Comparison of ENCODE assay signal across 13 cellular contexts in the genomic region with DNA sequence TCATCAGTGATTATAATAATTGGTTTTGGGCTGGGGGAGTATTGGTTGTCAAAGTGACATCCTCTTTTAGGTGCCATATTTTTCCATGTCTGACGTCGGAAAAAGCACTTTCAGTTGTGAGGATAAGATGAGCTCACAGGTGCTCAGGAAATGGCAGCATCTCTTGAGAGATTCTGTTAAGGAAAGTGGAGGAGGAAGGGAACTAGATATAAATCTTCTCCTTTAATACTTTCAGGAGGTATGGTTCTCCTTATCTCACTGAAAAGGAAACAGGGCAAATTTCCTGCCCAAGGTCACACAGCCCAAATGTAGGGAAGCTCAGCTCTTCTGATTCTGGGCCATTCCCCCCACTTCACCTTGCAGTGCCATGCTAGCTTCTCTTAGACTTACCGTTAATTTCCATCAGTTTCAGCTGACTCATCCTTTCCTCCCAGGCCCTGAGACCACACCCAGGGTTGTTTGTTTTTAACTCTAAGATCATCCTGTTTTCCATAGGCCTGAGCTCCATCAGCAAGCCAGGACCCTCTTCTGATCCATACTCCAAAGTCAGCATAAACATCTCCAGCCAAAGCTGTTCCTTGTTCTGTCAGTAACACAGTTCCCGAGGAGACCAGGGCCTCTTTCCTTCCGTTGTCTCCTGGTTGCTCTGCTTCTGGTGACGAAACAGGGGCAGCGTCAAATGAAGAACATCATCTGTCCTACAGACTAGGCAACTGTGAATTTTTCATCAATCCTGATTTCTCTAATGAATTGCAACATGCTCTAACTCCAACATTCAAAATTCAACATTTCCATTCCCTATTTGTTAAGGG.
DNase-seq lines count a peak whose midpoint lies in the region; ATAC-seq, FAIRE-seq and TF ChIP-seq lines count a peak whose summit lies in the region.
"Had no signal": no experiment of that assay in that cellular context is flagged by ENCODE, and none has a peak within 500 bp of the region (broad histone marks: within the 10 kb centered on the region; RNA-seq: fewer than 3 reads in every experiment).

No MANE protein-coding gene starts in this region.

- H2BK5ac ChIP-seq in neuronal stem cell (ENCODE audit: low read length) = no peak overlapping the region

- H2AFZ ChIP-seq in OCI-LY3 (ENCODE audit: low read depth, low read length) = peak overlapping the region; percentile 84
- peak overlapping the region; percentile 27 for H2AFZ ChIP-seq in endothelial cell of umbilical vein (ENCODE audit: low read depth, low read length)
- H2AFZ ChIP-seq in neuronal stem cell (ENCODE audit: low read length) = no peak overlapping the region

- intact Hi-C loops in Right ventricle myocardium superior (cut with DNase I) = no loop called here
- intact Hi-C loops in left ventricle myocardium inferior (cut with micrococcal nuclease) = no loop called here
- intact Hi-C loops in endothelial cell of umbilical vein (cut with micrococcal nuclease) = no loop called here

- no peaks in the 10 kb centered on the region for H3K79me2 ChIP-seq in OCI-LY3 (ENCODE audit: low read length)
- no peaks in the 10 kb centered on the region for H3K79me2 ChIP-seq in endothelial cell of umbilical vein (ENCODE audit: control insufficient read depth, insufficient read depth, low read length)

- H3K14ac ChIP-seq in neuronal stem cell (ENCODE audit: low read length) = no peak overlapping the region

- peak; percentile 51 for ATAC-seq in Right ventricle myocardium superior (ENCODE audit: poor library complexity)

- DNase-seq in Right ventricle myocardium superior (no peak), left ventricle myocardium inferior (no peak), endothelial cell of umbilical vein (ENCODE audit: low read depth, low spot score) (peak; percentile 47), urothelium cell line (ENCODE audit: low spot score) (peak; percentile 49), epidermal melanocyte (ENCODE audit: insufficient read length, low spot score) (no peak), neuronal stem cell (ENCODE audit: low spot score) (no peak)
- DNase-seq in stimulated activated naive CD4-positive, alpha-beta T cell treated with Interleukin-2 at 50 U/mL for 16 hours (lab: John Stamatoyannopoulos, UW) = no peak
- DNase-seq: activated naive CD4-positive, alpha-beta T cell treated with anti-CD3 and anti-CD28 coated beads for 36 hours; immature natural killer cell; NCI-H526 treated with DMSO at 0.1 percent for 48 hours; nephron progenitor cell had no signal

- H3K4me2 ChIP-seq in OCI-LY3 (ENCODE audit: low read length) = peak overlapping the region; percentile 58
- peak overlapping the region; percentile 21 for H3K4me2 ChIP-seq in endothelial cell of umbilical vein (ENCODE audit: insufficient read depth, low read length)
- no peak overlapping the region for H3K4me2 ChIP-seq in neuronal stem cell (ENCODE audit: insufficient read depth, low read length, poor library complexity, severe bottlenecking)

- no peak overlapping the region for H2BK15ac ChIP-seq in neuronal stem cell (ENCODE audit: low read length)

- H3K9ac ChIP-seq in OCI-LY3 (ENCODE audit: low read length) = peak overlapping the region; percentile 30; the same call in 1 of the 2 replicates
- no peak overlapping the region for H3K9ac ChIP-seq in endothelial cell of umbilical vein (replicated peaks; ENCODE audit: extremely low read depth, insufficient read depth, low read length)
- no peak overlapping the region for H3K9ac ChIP-seq in neuronal stem cell (ENCODE audit: low read depth, low read length, poor library complexity)

- WGBS in neuronal stem cell (ENCODE audit: extremely low coverage in 2 of 2, insufficient read length in 2 of 2, insufficient replicate concordance in 1 of 2), 2 donors = no CpG with 5 or more reads among the region's 7 CpGs

- H3K4ac ChIP-seq in neuronal stem cell (ENCODE audit: low read length) = no peak overlapping the region

- H3K4me1 ChIP-seq in left ventricle myocardium inferior (peaks cover 13% of the 10 kb centered on the region), OCI-LY3 (ENCODE audit: low read length) (peaks cover 84% of the 10 kb centered on the region), endothelial cell of umbilical vein (ENCODE audit: control insufficient read depth, extremely low read depth, insufficient read depth, low read length) (peaks cover 27% of the 10 kb centered on the region), neuronal stem cell (ENCODE audit: control insufficient read depth in 2 of 2, insufficient read depth in 1 of 2, low read depth in 1 of 2, low read length in 2 of 2) (peaks cover 2 to 14% of the 10 kb centered on the region in 2 donors)

- H4K20me1 ChIP-seq in OCI-LY3 (ENCODE audit: insufficient read depth, low read length) (no peaks in the 10 kb centered on the region), endothelial cell of umbilical vein (replicated peaks; ENCODE audit: control insufficient read depth, extremely low read depth, insufficient read depth, low read length) (no peaks in the 10 kb centered on the region)

- no peak overlapping the region for H3K27ac ChIP-seq in left ventricle myocardium inferior (replicated peaks)
- H3K27ac ChIP-seq in OCI-LY3 (ENCODE audit: low read length) = peak overlapping the region; percentile 63
- no peak overlapping the region for H3K27ac ChIP-seq in endothelial cell of umbilical vein (ENCODE audit: insufficient read depth, low read depth, low read length)
- no peak overlapping the region for H3K27ac ChIP-seq in neuronal stem cell (replicated peaks; ENCODE audit: low read length)
- H3K27ac ChIP-seq: C4-2B had no signal

- H3K23ac ChIP-seq in neuronal stem cell (ENCODE audit: low read depth, low read length, poor library complexity) = no peak overlapping the region

- POLR2A ChIA-PET in endothelial cell of umbilical vein (lab: Charles Lee) = no interaction called here

- H3K18ac ChIP-seq in neuronal stem cell (ENCODE audit: low read length) = no peak overlapping the region

- FAIRE-seq in endothelial cell of umbilical vein (lab: Jason Lieb, UNC) (no peak), urothelium cell line (lab: Jason Lieb, UNC) (no peak)

- TF ChIP-seq CTCF in left ventricle myocardium inferior (IDR thresholded peaks at IDR 0.05; ENCODE audit: borderline replicate concordance) = no peak
- no peak for TF ChIP-seq CTCF in OCI-LY3 (IDR thresholded peaks at IDR 0.05; ENCODE audit: low read depth, low read length)
- no peak for TF ChIP-seq CTCF in endothelial cell of umbilical vein (IDR thresholded peaks at IDR 0.05; ENCODE audit: extremely low read depth in 1 of 2, insufficient read depth in 1 of 2, low read depth in 1 of 2, low read length in 2 of 2)

- no peak overlapping the region for H2AK5ac ChIP-seq in neuronal stem cell (ENCODE audit: low read depth, low read length)

- peaks cover 24% of the 10 kb centered on the region for H3K27me3 ChIP-seq in left ventricle myocardium inferior (ENCODE audit: low read depth)
- no peaks in the 10 kb centered on the region for H3K27me3 ChIP-seq in OCI-LY3 (ENCODE audit: low read depth, low read length)
- peaks cover 0 to 6% of the 10 kb centered on the region in 2 experiments for H3K27me3 ChIP-seq in endothelial cell of umbilical vein (ENCODE audit: control insufficient read depth in 2 of 2, insufficient read depth in 2 of 2, low read length in 2 of 2)
- no peaks in the 10 kb centered on the region for H3K27me3 ChIP-seq in neuronal stem cell (ENCODE audit: control insufficient read depth in 3 of 3, insufficient read depth in 3 of 3, low read depth in 1 of 3, low read length in 3 of 3)

- no peak overlapping the region for H2BK12ac ChIP-seq in neuronal stem cell (ENCODE audit: low read length)

- no peaks in the 10 kb centered on the region for H3K9me1 ChIP-seq in endothelial cell of umbilical vein (replicated peaks; ENCODE audit: control insufficient read depth, extremely low read depth, insufficient read depth, low read length)

- CTCF ChIA-PET in endothelial cell of umbilical vein (lab: Charles Lee) = interaction anchor here (0.7 to 2.6 kb wide), 5 partner anchors 8 to 15 kb away, joined by 3 to 9 read pairs (median 4); no protein-coding TSS in a partner anchor

- H3K9me3 ChIP-seq in left ventricle myocardium inferior (replicated peaks) (no peaks in the 10 kb centered on the region), OCI-LY3 (ENCODE audit: insufficient read depth, low read length) (no peaks in the 10 kb centered on the region), endothelial cell of umbilical vein (replicated peaks; ENCODE audit: control insufficient read depth, insufficient read depth, low read length) (no peaks in the 10 kb centered on the region), neuronal stem cell (replicated peaks in 1 of 2; ENCODE audit: control insufficient read depth in 2 of 2, insufficient read depth in 1 of 2, low read depth in 1 of 2, low read length in 2 of 2) (no peaks in the 10 kb centered on the region)

- H3K36me3 ChIP-seq in left ventricle myocardium inferior (no peaks in the 10 kb centered on the region), OCI-LY3 (replicated peaks; ENCODE audit: low read depth, low read length) (no peaks in the 10 kb centered on the region), endothelial cell of umbilical vein (ENCODE audit: control insufficient read depth in 2 of 2, extremely low read depth in 1 of 2, insufficient read depth in 2 of 2, low read length in 2 of 2) (no peaks in the 10 kb centered on the region), neuronal stem cell (replicated peaks in 1 of 2; ENCODE audit: control insufficient read depth in 2 of 2, insufficient read depth in 2 of 2, low read length in 2 of 2) (no peaks in the 10 kb centered on the region)

- no peak overlapping the region for H2BK120ac ChIP-seq in neuronal stem cell (ENCODE audit: low read depth, low read length)

- H3K4me3 ChIP-seq in left ventricle myocardium inferior (no peak overlapping the region), OCI-LY3 (ENCODE audit: low read length) (peak overlapping the region; percentile 24; the same call in 1 of the 2 replicates), endothelial cell of umbilical vein (replicated peaks in 1 of 3; ENCODE audit: insufficient read depth in 1 of 3, low read depth in 1 of 3, low read length in 3 of 3) (no peak overlapping the region), neuronal stem cell (ENCODE audit: low read length in 2 of 2) (no peak overlapping the region)

- no TSS peak for BruUV-seq in endothelial cell of umbilical vein (replicated peaks; lab: Mats Ljungman, UMichigan)

- H3K79me1 ChIP-seq in neuronal stem cell (ENCODE audit: low read depth, low read length) = no peaks in the 10 kb centered on the region

- TF ChIP-seq POLR2A in endothelial cell of umbilical vein (IDR thresholded peaks at IDR 0.05; ENCODE audit: low read depth, low read length) = no peak

- dilution Hi-C loops in endothelial cell of umbilical vein (cut with MboI; ENCODE audit: extremely low pct_ligation_motif_present, low sequenced_read_pairs) = no loop called here

- no peak overlapping the region for H4K91ac ChIP-seq in neuronal stem cell (ENCODE audit: low read depth, low read length, poor library complexity)

- no peak overlapping the region for H4K8ac ChIP-seq in neuronal stem cell (ENCODE audit: low read depth, low read length)

TF ChIP-seq in endothelial cell of umbilical vein, 7 proteins besides CTCF, POLR2A, EP300 and RAD21:
- TF ChIP-seq EZH2 (IDR thresholded peaks at IDR 0.05; ENCODE audit: borderline replicate concordance, low read depth, low read length, severe bottlenecking) = no peak
- TF ChIP-seq POLR2AphosphoS5 (IDR thresholded peaks at IDR 0.05; ENCODE audit: insufficient read depth, low read depth, low read length) = peak; percentile 19

Comparison
In these comparisons a context has a peak if more than half of its experiments do, and no peak if none do; other contexts are left out.
1. DNase-seq: peak in endothelial cell of umbilical vein (single experiment) and urothelium cell line (single experiment); none in Right ventricle myocardium superior (single experiment), left ventricle myocardium inferior (single experiment), epidermal melanocyte (single experiment), stimulated activated naive CD4-positive, alpha-beta T cell treated with Interleukin-2 at 50 U/mL for 16 hours (single experiment) and neuronal stem cell (single experiment).